Comparison of ENCODE assay signal across 20 cellular contexts in genomic region chr13:100668408-100668807, GRCh38. TPM values are rescaled to one million over a fixed set of nuclear protein-coding genes. Genes with fewer than 3 reads are reported as not detected.
A peak's percentile ranks its signal among the peaks of the same experiment; 100 is the strongest.
DNase-seq lines count a peak whose midpoint lies in the region; ATAC-seq, FAIRE-seq and TF ChIP-seq lines count a peak whose summit lies in the region.
"Had no signal": no experiment of that assay in that cellular context is flagged by ENCODE, and none has a peak within 500 bp of the region (broad histone marks: within the 10 kb centered on the region; RNA-seq: fewer than 3 reads in every experiment).

No MANE protein-coding gene starts in this region.

- H3K36me3 Mint-ChIP-seq in glutamatergic neuron (ENCODE audit: unreplicated experiment), result no peaks in the 10 kb centered on the region
- peaks cover 63% of the 10 kb centered on the region for H3K36me3 Mint-ChIP-seq in activated T-cell treated with anti-CD3 and anti-CD28 coated beads, Interleukin-2, amount 50 U/mL, for 24 hours (ENCODE audit: low read depth)

- no peak overlapping the region for H3K4me3 ChIP-seq in bronchial epithelial cell (ENCODE audit: low read depth, low read length)
- H3K4me3 ChIP-seq: BLaER1, coronary artery, PC-9, suprapubic skin had no signal

- peak overlapping the region; percentile 76 for H3K27ac Mint-ChIP-seq in glutamatergic neuron (ENCODE audit: unreplicated experiment)
- H3K27ac Mint-ChIP-seq in activated T-cell treated with anti-CD3 and anti-CD28 coated beads, Interleukin-2, amount 50 U/mL, for 24 hours, result no peak overlapping the region
- H3K27ac Mint-ChIP-seq: activated CD8-positive, alpha-beta memory T cell treated with anti-CD3 and anti-CD28 coated beads, Interleukin-2, amount 10 ng/mL, durations not matched to agents 7 days and 5 days had no signal

- H3K4me3 Mint-ChIP-seq in glutamatergic neuron (ENCODE audit: unreplicated experiment), result no peak overlapping the region
- H3K4me3 Mint-ChIP-seq in activated T-cell treated with anti-CD3 and anti-CD28 coated beads, Interleukin-2, amount 50 U/mL, for 24 hours, result no peak overlapping the region
- H3K4me3 Mint-ChIP-seq: activated CD8-positive, alpha-beta memory T cell treated with anti-CD3 and anti-CD28 coated beads, Interleukin-2, amount 10 ng/mL, durations not matched to agents 7 days and 5 days; naive thymus-derived CD8-positive, alpha-beta T cell had no signal

- peak; percentile 13 for FAIRE-seq in bronchial epithelial cell (lab: Jason Lieb, UNC)
- FAIRE-seq: small intestine had no signal

- peak; percentile 8 for DNase-seq in bronchial epithelial cell (ENCODE audit: low read depth)
- no peak for DNase-seq in glutamatergic neuron
- peak; percentile 62 for DNase-seq in superior temporal gyrus (ENCODE audit: extremely low spot score)
- no peak for DNase-seq in activated T-cell treated with anti-CD3 and anti-CD28 coated beads, Interleukin-2, amount 50 U/mL, for 24 hours
- no peak for DNase-seq in islet precursor cell
- no peak for DNase-seq in T-helper 9 cell
- DNase-seq: activated CD4-positive, alpha-beta T cell treated with anti-CD3 and anti-CD28 coated beads for 1 hour; activated CD8-positive, alpha-beta memory T cell treated with anti-CD3 and anti-CD28 coated beads, Interleukin-2, amount 10 ng/mL, durations not matched to agents 7 days and 5 days; GDM1; Kasumi-1; naive thymus-derived CD8-positive, alpha-beta T cell; NCI-H1092 treated with DMSO at 0.1 percent for 48 hours; PC-9; small intestine; stimulated activated CD8-positive, alpha-beta memory T cell treated with anti-CD3 and anti-CD28 coated beads, Interleukin-4, amount 100 ng/mL, for 48 hours had no signal

- no peak for TF ChIP-seq RAD21 in Ishikawa (IDR thresholded peaks at IDR 0.05; ENCODE audit: low read depth)

- no peaks in the 10 kb centered on the region for H3K27me3 ChIP-seq in bronchial epithelial cell (ENCODE audit: control insufficient read depth, insufficient read depth, low read length)
- H3K27me3 ChIP-seq: BLaER1, suprapubic skin had no signal

- peaks cover 8% of the 10 kb centered on the region for H3K9me3 Mint-ChIP-seq in glutamatergic neuron (ENCODE audit: unreplicated experiment)
- H3K9me3 Mint-ChIP-seq in activated T-cell treated with anti-CD3 and anti-CD28 coated beads, Interleukin-2, amount 50 U/mL, for 24 hours, result no peaks in the 10 kb centered on the region
- H3K9me3 Mint-ChIP-seq: naive thymus-derived CD8-positive, alpha-beta T cell had no signal

- H3K27me3 Mint-ChIP-seq in glutamatergic neuron (ENCODE audit: unreplicated experiment), result peaks cover 7% of the 10 kb centered on the region
- H3K27me3 Mint-ChIP-seq in activated T-cell treated with anti-CD3 and anti-CD28 coated beads, Interleukin-2, amount 50 U/mL, for 24 hours, result no peaks in the 10 kb centered on the region
- H3K27me3 Mint-ChIP-seq: activated CD8-positive, alpha-beta memory T cell treated with anti-CD3 and anti-CD28 coated beads, Interleukin-2, amount 10 ng/mL, durations not matched to agents 7 days and 5 days; naive thymus-derived CD8-positive, alpha-beta T cell had no signal

- ATAC-seq in GM19452 (IDR thresholded peaks at IDR 0.05; ENCODE audit: unreplicated experiment), result no peak
- ATAC-seq: activated CD8-positive, alpha-beta memory T cell treated with anti-CD3 and anti-CD28 coated beads, Interleukin-2, amount 10 ng/mL, durations not matched to agents 7 days and 5 days; naive thymus-derived CD8-positive, alpha-beta T cell had no signal

- peak; percentile 14; the same call in 1 of the 2 replicates for TF ChIP-seq EP300 in Ishikawa (IDR thresholded peaks at IDR 0.05; ENCODE audit: borderline replicate concordance)

- peaks cover 37% of the 10 kb centered on the region for H3K4me1 Mint-ChIP-seq in glutamatergic neuron (ENCODE audit: low read depth, unreplicated experiment)
- peaks cover 8% of the 10 kb centered on the region for H3K4me1 Mint-ChIP-seq in activated T-cell treated with anti-CD3 and anti-CD28 coated beads, Interleukin-2, amount 50 U/mL, for 24 hours (ENCODE audit: low read depth)

- H3K36me3 ChIP-seq in bronchial epithelial cell (ENCODE audit: control insufficient read depth, insufficient read depth, low read length), result peaks cover 14% of the 10 kb centered on the region

- TF ChIP-seq CTCF in bronchial epithelial cell (IDR thresholded peaks at IDR 0.05; ENCODE audit: insufficient read depth, low read length, severe bottlenecking) (no peak), glutamatergic neuron (IDR thresholded peaks at IDR 0.05; ENCODE audit: partially characterized antibody, unreplicated experiment) (no peak)

TF ChIP-seq in Ishikawa, 13 proteins besides CTCF, POLR2A, EP300 and RAD21:
- TF ChIP-seq TCF12 (IDR thresholded peaks at IDR 0.05; ENCODE audit: low read depth) (0 out of 2 replicates have a peak, but pooled peaks have one; percentile 36), TEAD4 (IDR thresholded peaks at IDR 0.05) (peak; percentile 64), NFIC (IDR thresholded peaks at IDR 0.05) (peak; percentile 24; the same call in 1 of the 2 replicates), YY1 (IDR thresholded peaks at IDR 0.05; ENCODE audit: low read depth) (no peak; the same call in 1 of the 2 replicates)

RNA-seq across cellular contexts. Expression of gene TMTC4, which starts 6.2 kb away (rescaled TPM):
- total RNA-seq in bronchial epithelial cell (15.7 and 17.1 TPM in 2 replicates), glutamatergic neuron (ENCODE audit: unreplicated experiment) (139 TPM)

Comparison
In these comparisons a context has a peak if more than half of its experiments do, and no peak if none do; other contexts are left out.
1. DNase-seq: peak in bronchial epithelial cell (single experiment) and superior temporal gyrus (single experiment); none in glutamatergic neuron (single experiment), activated T-cell treated with anti-CD3 and anti-CD28 coated beads, Interleukin-2, amount 50 U/mL, for 24 hours (single experiment), islet precursor cell (single experiment) and T-helper 9 cell (single experiment).